13 cellular contexts compared by ENCODE assay signal in the genomic region with DNA sequence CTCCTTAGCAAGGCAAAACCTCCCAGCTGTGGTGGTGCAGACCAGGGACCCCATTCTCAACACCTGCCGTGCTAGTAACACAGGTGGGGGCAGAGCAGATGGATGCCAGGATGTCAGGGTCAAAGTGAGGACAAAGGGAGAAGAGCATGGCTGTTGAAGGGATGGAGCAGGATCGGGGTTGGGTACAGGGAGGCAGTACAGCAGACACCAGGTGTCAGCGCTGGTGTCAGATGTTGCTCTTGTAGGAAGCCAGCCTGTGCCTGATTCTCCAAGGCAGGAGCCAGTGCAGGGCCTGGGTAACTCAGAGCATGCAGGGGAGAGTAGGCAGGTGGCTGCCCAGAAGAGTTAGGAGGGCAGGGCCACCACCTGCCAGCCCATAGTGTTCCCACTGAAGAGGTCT.
"Had no signal": no experiment of that assay in that cellular context is flagged by ENCODE, and none has a peak within 500 bp of the region (broad histone marks: within the 10 kb centered on the region; RNA-seq: fewer than 3 reads in every experiment).

No MANE protein-coding gene starts in this region.

- DNase-seq: activated CD4-positive, alpha-beta memory T cell treated with anti-CD3 and anti-CD28 coated beads for 36 hours; activated gamma-delta T cell; activated T-cell treated with anti-CD3 and anti-CD28 coated beads, Interleukin-2, amount 50 U/mL, for 4 hours; cerebellar nuclear complex; effector memory CD8-positive, alpha-beta T cell; gastrocnemius medialis; kidney glomerular epithelial cell; lower lobe of right lung; naive thymus-derived CD4-positive, alpha-beta T cell; posterior cingulate gyrus; stimulated activated CD4-positive, alpha-beta T cell treated with anti-CD3 and anti-CD28 coated beads, Interleukin-4, amount 100 ng/mL, for 4 hours; stimulated activated naive CD8-positive, alpha-beta T cell treated with anti-CD3 and anti-CD28 coated beads, Interleukin-15, amount 100 ng/mL, for 72 hours; testis had no signal
